24 cellular contexts compared by ENCODE assay signal in the genomic region with DNA sequence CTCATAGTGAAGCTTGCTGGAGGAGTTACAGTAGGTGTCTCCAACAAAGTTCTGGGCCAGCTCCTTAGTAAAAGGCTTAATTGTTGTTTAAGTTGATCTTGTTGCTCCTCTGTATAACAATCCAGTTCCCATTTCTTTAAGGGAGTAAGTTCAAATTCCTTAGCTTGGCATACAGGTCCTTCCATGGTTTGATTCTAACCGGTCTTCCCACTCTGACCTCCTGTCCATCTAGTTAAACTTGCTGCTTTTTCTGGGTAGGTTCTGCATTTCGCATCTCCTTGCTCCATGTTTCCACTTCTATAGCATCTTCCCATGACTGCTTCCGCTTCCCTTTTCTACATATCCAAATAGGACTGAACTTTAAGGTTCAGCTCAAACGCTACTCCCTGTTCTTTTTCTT.
DNase-seq lines count a peak whose midpoint lies in the region; ATAC-seq, FAIRE-seq and TF ChIP-seq lines count a peak whose summit lies in the region.
"Had no signal": no experiment of that assay in that cellular context is flagged by ENCODE, and none has a peak within 500 bp of the region (broad histone marks: within the 10 kb centered on the region; RNA-seq: fewer than 3 reads in every experiment).

No MANE protein-coding gene starts in this region.

- H3K4me1 ChIP-seq in H1 (replicated peaks in 1 of 4; ENCODE audit: control insufficient read depth in 3 of 4, insufficient read depth in 4 of 4, low read length in 3 of 4), result peaks cover 12 to 31% (median 23%) of the 10 kb centered on the region in 4 experiments; a peak in 6 of 7 replicates
- H3K4me1 ChIP-seq: HAP-1 had no signal

- POLR2A ChIA-PET in H1 (lab: Charles Lee; ENCODE audit: partially characterized antibody), result interaction anchor here (0.5 to 1.0 kb wide), 4 partner anchors 20 to 100 kb away, joined by 3 read pairs; no protein-coding TSS in a partner anchor

- no peak overlapping the region for H3K9ac ChIP-seq in H1 (replicated peaks in 1 of 4; ENCODE audit: extremely low read depth in 1 of 4, low read depth in 3 of 4, low read length in 3 of 4)

- H4K91ac ChIP-seq in H1 (replicated peaks; ENCODE audit: insufficient read length, low read length), result no peak overlapping the region

- no peak overlapping the region for H2BK12ac ChIP-seq in H1 (ENCODE audit: low read depth, low read length)

- in situ Hi-C loops in GM13976 (cut with MboI; ENCODE audit: low sequenced_read_pairs, unreplicated experiment), result no loop called here

- no peak overlapping the region for H2BK120ac ChIP-seq in H1 (replicated peaks; ENCODE audit: low read depth, low read length)

- H2BK20ac ChIP-seq in H1 (ENCODE audit: low read length), result peak overlapping the region; percentile 9; the same call in 1 of the 2 replicates

- H3K79me2 ChIP-seq in H1 (ENCODE audit: control insufficient read depth in 1 of 2, insufficient read depth in 2 of 2, low read length in 2 of 2), result peaks cover 3 to 41% of the 10 kb centered on the region in 2 experiments; a peak in 3 of 4 replicates

- H4K20me1 ChIP-seq in H1 (replicated peaks in 1 of 2; ENCODE audit: control insufficient read depth in 1 of 2, insufficient read depth in 2 of 2, low read length in 2 of 2), result no peaks in the 10 kb centered on the region

- H3K56ac ChIP-seq in H1 (replicated peaks; ENCODE audit: insufficient read length, low read depth, low read length), result no peak overlapping the region

- peak overlapping the region; percentile 4; the same call in 1 of the 2 replicates for H2BK5ac ChIP-seq in H1 (ENCODE audit: low read depth, low read length)

- TF ChIP-seq CTCF in H1 (IDR thresholded peaks at IDR 0.05; ENCODE audit: control extremely low read depth in 1 of 3, insufficient read depth in 1 of 3, low read depth in 1 of 3, low read length in 3 of 3), result no peak
- TF ChIP-seq CTCF in type B pancreatic cell (conservative IDR thresholded peaks at IDR 0.05), result no peak
- no peak for TF ChIP-seq CTCF in GM13976 (IDR thresholded peaks at IDR 0.05; ENCODE audit: borderline replicate concordance, control extremely low read depth, extremely low read depth, insufficient read depth, missing control alignments)

- CTCF ChIA-PET in H1 (lab: Charles Lee; ENCODE audit: partially characterized antibody), result interaction anchor here (0.6 to 3.8 kb wide), 16 partner anchors 9 to 153 kb away, joined by 3 to 63 read pairs (median 6); a partner anchor contains a TSS

- H3K36me3 ChIP-seq in H1 (ENCODE audit: control insufficient read depth in 2 of 4, insufficient read depth in 4 of 4, low read length in 3 of 4), result no peaks in the 10 kb centered on the region
- H3K36me3 ChIP-seq: HAP-1 had no signal

- WGBS in H1 (ENCODE audit: extremely low coverage in 1 of 2, insufficient coverage in 1 of 2, insufficient read length in 1 of 2, insufficient replicate concordance in 2 of 2, low coverage in 1 of 2, low lambda C conversion rate in 2 of 2, missing lambda C conversion rate in 1 of 2), 2 experiments, result 80% methylated on average over 4 of the region's 4 CpGs; no CpG with 5 or more reads in 1 of the 2 experiments

- no peaks in the 10 kb centered on the region for H3K27me3 Mint-ChIP-seq in activated naive CD8-positive, alpha-beta T cell
- H3K27me3 Mint-ChIP-seq in activated naive CD8-positive, alpha-beta T cell treated with anti-CD3 and anti-CD28 coated beads for 36 hours, result no peaks in the 10 kb centered on the region
- no peaks in the 10 kb centered on the region for H3K27me3 Mint-ChIP-seq in type B pancreatic cell
- H3K27me3 Mint-ChIP-seq: CD4-positive, alpha-beta T cell had no signal

- no peak overlapping the region for H4K8ac ChIP-seq in H1 (ENCODE audit: extremely low read depth, insufficient read depth, low read length)

- no peak overlapping the region for H2BK15ac ChIP-seq in H1 (ENCODE audit: low read length)

- H3K27ac Mint-ChIP-seq in activated naive CD8-positive, alpha-beta T cell, result peak overlapping the region; percentile 37
- H3K27ac Mint-ChIP-seq in activated naive CD8-positive, alpha-beta T cell treated with anti-CD3 and anti-CD28 coated beads for 36 hours, result no peak overlapping the region
- peak overlapping the region; percentile 25 for H3K27ac Mint-ChIP-seq in type B pancreatic cell

- H3K9me3 ChIP-seq in H1 (ENCODE audit: insufficient read depth in 2 of 2, low read depth in 1 of 2, low read length in 1 of 2), result no peaks in the 10 kb centered on the region
- H3K9me3 ChIP-seq: A549, HAP-1 had no signal

- no peak for TF ChIP-seq RAD21 in H1 (IDR thresholded peaks at IDR 0.05 in 1 of 2, conservative IDR thresholded peaks at IDR 0.05 in 1 of 2; ENCODE audit: low read depth in 2 of 2, low read length in 2 of 2)

- H4K5ac ChIP-seq in H1 (ENCODE audit: insufficient read length, low read depth, low read length), result no peak overlapping the region

- no peak overlapping the region for H3K27ac ChIP-seq in H1 (ENCODE audit: low read depth, low read length)
- H3K27ac ChIP-seq: 22Rv1, C4-2B, HL-60 had no signal

- peaks cover 45% of the 10 kb centered on the region for H3K4me1 Mint-ChIP-seq in activated naive CD8-positive, alpha-beta T cell (ENCODE audit: low read depth)
- peaks cover 35% of the 10 kb centered on the region for H3K4me1 Mint-ChIP-seq in activated naive CD8-positive, alpha-beta T cell treated with anti-CD3 and anti-CD28 coated beads for 36 hours
- peaks cover 47% of the 10 kb centered on the region for H3K4me1 Mint-ChIP-seq in type B pancreatic cell (ENCODE audit: unreplicated experiment)

- H3K4me3 Mint-ChIP-seq in activated naive CD8-positive, alpha-beta T cell, result no peak overlapping the region
- no peak overlapping the region for H3K4me3 Mint-ChIP-seq in activated naive CD8-positive, alpha-beta T cell treated with anti-CD3 and anti-CD28 coated beads for 36 hours
- H3K4me3 Mint-ChIP-seq in type B pancreatic cell, result no peak overlapping the region
- H3K4me3 Mint-ChIP-seq: CD4-positive, alpha-beta T cell had no signal

- H3K9me3 Mint-ChIP-seq in activated naive CD8-positive, alpha-beta T cell (ENCODE audit: low read depth), result no peaks in the 10 kb centered on the region
- H3K9me3 Mint-ChIP-seq in activated naive CD8-positive, alpha-beta T cell treated with anti-CD3 and anti-CD28 coated beads for 36 hours, result no peaks in the 10 kb centered on the region
- H3K9me3 Mint-ChIP-seq in type B pancreatic cell, result no peaks in the 10 kb centered on the region
- H3K9me3 Mint-ChIP-seq: CD4-positive, alpha-beta T cell had no signal

- no peaks in the 10 kb centered on the region for H3K36me3 Mint-ChIP-seq in activated naive CD8-positive, alpha-beta T cell
- no peaks in the 10 kb centered on the region for H3K36me3 Mint-ChIP-seq in activated naive CD8-positive, alpha-beta T cell treated with anti-CD3 and anti-CD28 coated beads for 36 hours
- H3K36me3 Mint-ChIP-seq in type B pancreatic cell, result no peaks in the 10 kb centered on the region

- TF ChIP-seq EP300 in H1 (IDR thresholded peaks at IDR 0.05; ENCODE audit: borderline replicate concordance in 1 of 2, low read depth in 2 of 2, low read length in 2 of 2), result no peak

- peaks cover 11% of the 10 kb centered on the region for H3K79me1 ChIP-seq in H1 (ENCODE audit: low read depth, low read length)

- no peaks in the 10 kb centered on the region for H3K23me2 ChIP-seq in H1 (ENCODE audit: low read depth, low read length)

- no peak overlapping the region for H3K4ac ChIP-seq in H1 (replicated peaks; ENCODE audit: insufficient read length, low read depth, low read length)

- no peak for TF ChIP-seq POLR2A in H1 (IDR thresholded peaks at IDR 0.05; ENCODE audit: control extremely low read depth in 1 of 2, low read depth in 2 of 2, low read length in 2 of 2)

- H3K23ac ChIP-seq in H1 (ENCODE audit: insufficient read length), result no peak overlapping the region

- ATAC-seq in GM19328 (IDR thresholded peaks at IDR 0.05; ENCODE audit: unreplicated experiment), result no peak
- ATAC-seq: K562 had no signal

- no peak overlapping the region for H2AFZ ChIP-seq in H1 (ENCODE audit: low read length)

- no peak overlapping the region for H3K4me3 ChIP-seq in H1 (ENCODE audit: extremely low read depth in 1 of 4, insufficient read depth in 2 of 4, low read depth in 3 of 4, low read length in 4 of 4)
- H3K4me3 ChIP-seq: A549, HAP-1, K562 had no signal

- H3K18ac ChIP-seq in H1 (ENCODE audit: extremely low read depth, low read length), result no peak overlapping the region

- H2AK5ac ChIP-seq in H1 (ENCODE audit: low read depth, low read length), result no peak overlapping the region

- H3K4me2 ChIP-seq in H1 (ENCODE audit: insufficient read depth in 1 of 2, low read depth in 2 of 2, low read length in 2 of 2), result no peak overlapping the region; a peak in 1 of 4 replicates

- FAIRE-seq in H1 (lab: Jason Lieb, UNC), result no peak
- FAIRE-seq: A549, GM12891, GM18507, HTR-8/SVneo, K562 had no signal

- no peak for DNase-seq in activated naive CD8-positive, alpha-beta T cell treated with anti-CD3 and anti-CD28 coated beads for 36 hours
- DNase-seq in MV-4-11 (lab: John Stamatoyannopoulos, UW) (peak; percentile 20), H1 (ENCODE audit: low read depth in 1 of 2, low spot score in 2 of 2) (no peak), type B pancreatic cell (ENCODE audit: extremely low spot score, unreplicated experiment) (no peak), GM13976 (ENCODE audit: low spot score) (no peak), NOMO-1 treated with dmso at 0.1 percent for 144 hours (lab: John Stamatoyannopoulos, UW; ENCODE audit: unreplicated experiment) (no peak)
- DNase-seq: AML-193; CD4-positive, alpha-beta T cell; DMS 273 treated with DMSO at 0.1 percent for 48 hours; DMS53; DND-41; EL; IMR-90 had no signal

- H3K27me3 ChIP-seq in H1 (replicated peaks in 1 of 4; ENCODE audit: control insufficient read depth in 3 of 4, extremely low read depth in 1 of 4, insufficient read depth in 3 of 4, low read length in 3 of 4), result no peaks in the 10 kb centered on the region

- H3K14ac ChIP-seq in H1 (ENCODE audit: insufficient read length), result no peak overlapping the region

TF ChIP-seq in H1, 55 proteins besides CTCF, POLR2A, EP300 and RAD21 (continues in another document):
- TF ChIP-seq GTF2F1 (IDR thresholded peaks at IDR 0.05; ENCODE audit: borderline replicate concordance, low read depth, low read length) (no peak), PHF8 (conservative IDR thresholded peaks at IDR 0.05; ENCODE audit: low read depth, low read length) (no peak), SAP30 (IDR thresholded peaks at IDR 0.05; ENCODE audit: insufficient read depth, insufficient replicate concordance, low read length) (no peak), CTBP2 (IDR thresholded peaks at IDR 0.05; ENCODE audit: borderline replicate concordance, insufficient read depth, insufficient read length, low read length) (no peak), HDAC6 (IDR thresholded peaks at IDR 0.05; ENCODE audit: low read depth, low read length) (no peak), JUND (IDR thresholded peaks at IDR 0.05; ENCODE audit: low read length) (no peak), BRCA1 (IDR thresholded peaks at IDR 0.05; ENCODE audit: low read depth, low read length) (no peak), GABPA (IDR thresholded peaks at IDR 0.05; ENCODE audit: borderline replicate concordance, insufficient read depth, low read length) (no peak)
- TF ChIP-seq, protein P1, sequence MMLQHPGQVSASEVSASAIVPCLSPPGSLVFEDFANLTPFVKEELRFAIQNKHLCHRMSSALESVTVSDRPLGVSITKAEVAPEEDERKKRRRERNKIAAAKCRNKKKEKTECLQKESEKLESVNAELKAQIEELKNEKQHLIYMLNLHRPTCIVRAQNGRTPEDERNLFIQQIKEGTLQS (IDR thresholded peaks at IDR 0.05; ENCODE audit: insufficient read depth, low read depth, low read length), result no peak
